Comparison of ENCODE assay signal across 8 cellular contexts in genomic region chr17:45092932-45093430, GRCh38. TPM values are rescaled to one million over a fixed set of nuclear protein-coding genes. Genes with fewer than 3 reads are reported as not detected.
A peak's percentile ranks its signal among the peaks of the same experiment; 100 is the strongest.
DNase-seq lines count a peak whose midpoint lies in the region; ATAC-seq, FAIRE-seq and TF ChIP-seq lines count a peak whose summit lies in the region.

No MANE protein-coding gene starts in this region.

- no peak for FAIRE-seq in kidney (lab: Jason Lieb, UNC)

- DNase-seq in HK-2 (ENCODE audit: unreplicated experiment) (peak; percentile 86), MCF 10A (ENCODE audit: unreplicated experiment) (peak; percentile 96), kidney (peak; percentile 93), T-helper 2 cell (no peak), GM13977 (ENCODE audit: low spot score) (no peak), NCI-H510A treated with DMSO at 0.1 percent for 48 hours (lab: John Stamatoyannopoulos, UW) (no peak)
- DNase-seq in naive thymus-derived CD8-positive, alpha-beta T cell: no peak

- intact Hi-C loops in MCF 10A (cut with micrococcal nuclease): loop anchor here (10.0 kb wide), 1 partner anchor 188 kb away; a partner anchor contains a TSS
- intact Hi-C loops in kidney (cut with DNase I): no loop called here

- ATAC-seq in naive thymus-derived CD8-positive, alpha-beta T cell: no peak

- H3K36me3 Mint-ChIP-seq in MCF 10A (ENCODE audit: insufficient read depth, unreplicated experiment): peaks cover 83% of the 10 kb centered on the region
- peaks cover 0 to 85% (median 24%) of the 10 kb centered on the region in 3 donors for H3K36me3 Mint-ChIP-seq in naive thymus-derived CD8-positive, alpha-beta T cell

- peak overlapping the region; percentile 44 for H3K4me3 Mint-ChIP-seq in MCF 10A (ENCODE audit: unreplicated experiment)
- H3K4me3 Mint-ChIP-seq in naive thymus-derived CD8-positive, alpha-beta T cell: no peak overlapping the region

- POLR2A ChIA-PET in MCF 10A (lab: Yijun Ruan, JAX): interaction anchor here (0.6 to 2.7 kb wide), 15 partner anchors 10 to 194 kb away, joined by 3 to 21 read pairs (median 5); partner anchors contain the start of genes DCAKD, EFTUD2, HEXIM1 and NMT1
- POLR2A ChIA-PET in naive thymus-derived CD8-positive, alpha-beta T cell (lab: Charles Lee): no interaction called here

- TF ChIP-seq CTCF in MCF 10A (IDR thresholded peaks at IDR 0.05; ENCODE audit: unreplicated experiment) (no peak), kidney (IDR thresholded peaks at IDR 0.05; ENCODE audit: borderline replicate concordance, extremely low read depth, insufficient read depth) (no peak), GM13977 (IDR thresholded peaks at IDR 0.05; ENCODE audit: extremely low read depth, insufficient read depth, missing control alignments) (no peak)

- H3K9me3 Mint-ChIP-seq in MCF 10A (ENCODE audit: unreplicated experiment): no peaks in the 10 kb centered on the region
- H3K9me3 Mint-ChIP-seq in naive thymus-derived CD8-positive, alpha-beta T cell: no peaks in the 10 kb centered on the region

- H3K27ac Mint-ChIP-seq in MCF 10A (ENCODE audit: low read depth, unreplicated experiment): peak overlapping the region; percentile 98
- H3K27ac Mint-ChIP-seq in naive thymus-derived CD8-positive, alpha-beta T cell: peak overlapping the region in 2 of 10 donors; percentile 4 to 7

- H3K4me1 ChIP-seq in kidney (ENCODE audit: control insufficient read depth in 1 of 2, insufficient read depth in 1 of 2, low read depth in 1 of 2, low read length in 2 of 2): peaks cover 8 to 31% of the 10 kb centered on the region in 2 donors
- peaks cover 38% of the 10 kb centered on the region for H3K4me1 ChIP-seq in stomach smooth muscle (ENCODE audit: control insufficient read depth, insufficient read depth, low read length)

- in situ Hi-C loops in GM13977 (cut with MboI; ENCODE audit: low pct_unique_long_range_greater_than_20kb, low sequenced_read_pairs, unreplicated experiment): no loop called here

- peak overlapping the region; percentile 68 to 79 for H3K27ac ChIP-seq in kidney (ENCODE audit: low read depth in 2 of 2, low read length in 2 of 2)
- H3K27ac ChIP-seq in stomach smooth muscle (ENCODE audit: low read length): peak overlapping the region; percentile 95

- H3K36me3 ChIP-seq in kidney (ENCODE audit: control insufficient read depth in 1 of 2, insufficient read depth in 2 of 2, low read length in 2 of 2) (peaks cover 42 to 69% of the 10 kb centered on the region in 2 donors), stomach smooth muscle (ENCODE audit: control insufficient read depth in 2 of 2, insufficient read depth in 2 of 2, low read length in 2 of 2) (peaks cover 40 to 41% of the 10 kb centered on the region in 2 donors)

- no peak overlapping the region for H3K9ac ChIP-seq in kidney (ENCODE audit: low read length in 2 of 2)
- peak overlapping the region; percentile 63 to 80 for H3K9ac ChIP-seq in stomach smooth muscle (ENCODE audit: low read length in 2 of 2)

- no peaks in the 10 kb centered on the region for H3K27me3 ChIP-seq in stomach smooth muscle (ENCODE audit: control insufficient read depth in 1 of 2, insufficient read depth in 2 of 2, low read length in 2 of 2)

- no peak overlapping the region for H3K4me3 ChIP-seq in kidney (ENCODE audit: low read length in 2 of 2)
- H3K4me3 ChIP-seq in stomach smooth muscle (ENCODE audit: low read length in 2 of 2): peak overlapping the region in 1 of 2 donors; percentile 49

- no TSS peak for BruUV-seq in MCF 10A (replicated peaks; lab: Mats Ljungman, UMichigan)

- CTCF ChIA-PET in MCF 10A (lab: Yijun Ruan, JAX): interaction anchor here (0.6 to 8.1 kb wide), 5 partner anchors 44 to 173 kb away, joined by 3 to 67 read pairs (median 5); partner anchors contain the start of gene HEXIM1

- peaks cover 25% of the 10 kb centered on the region for H3K4me1 Mint-ChIP-seq in MCF 10A (ENCODE audit: insufficient read depth, unreplicated experiment)
- H3K4me1 Mint-ChIP-seq in naive thymus-derived CD8-positive, alpha-beta T cell: peaks cover 0 to 7% (median 0%) of the 10 kb centered on the region in 4 donors

- H3K9me3 ChIP-seq in kidney (ENCODE audit: control insufficient read depth in 1 of 2, low read length in 2 of 2) (no peaks in the 10 kb centered on the region), stomach smooth muscle (ENCODE audit: control insufficient read depth in 2 of 2, low read length in 2 of 2) (no peaks in the 10 kb centered on the region)

- H3K27me3 Mint-ChIP-seq in MCF 10A (ENCODE audit: insufficient read depth, unreplicated experiment): no peaks in the 10 kb centered on the region
- no peaks in the 10 kb centered on the region for H3K27me3 Mint-ChIP-seq in naive thymus-derived CD8-positive, alpha-beta T cell

RNA-seq across cellular contexts. Expression of gene NMT1, which starts 31.9 kb away (rescaled TPM):
- 85.3 and 89.7 TPM in 2 replicates for total RNA-seq in MCF 10A (2022)
- 98.5 TPM for total RNA-seq in kidney
- 72.3 TPM for polyA plus RNA-seq in kidney (ENCODE audit: insufficient read depth, low read depth, low replicate concordance)
- total RNA-seq in naive thymus-derived CD8-positive, alpha-beta T cell: 100 to 1,000 TPM; 130 to 139 TPM
- polyA plus RNA-seq in naive thymus-derived CD8-positive, alpha-beta T cell: 10 to 100 TPM; 55.2 to 70.8 (median 65.0) TPM

RNA-seq across cellular contexts. Expression of gene PLCD3, which starts 39.3 kb away (rescaled TPM):
- total RNA-seq in MCF 10A (2022) (54.5 and 69.7 TPM in 2 replicates), kidney (111 TPM)
- polyA plus RNA-seq in kidney (ENCODE audit: insufficient read depth, low read depth, low replicate concordance): 14.8 TPM
- total RNA-seq in naive thymus-derived CD8-positive, alpha-beta T cell: 1 to 10 TPM; 1.6 to 4.0 TPM
- under 1 TPM; 0.35 to 0.65 (median 0.56) TPM for polyA plus RNA-seq in naive thymus-derived CD8-positive, alpha-beta T cell

RNA-seq across cellular contexts. Expression of gene DCAKD, which starts 41.5 kb away (rescaled TPM):
- total RNA-seq in MCF 10A (2022) (23.1 and 23.3 TPM in 2 replicates), kidney (34.9 TPM)
- 27.5 TPM for polyA plus RNA-seq in kidney (ENCODE audit: insufficient read depth, low read depth, low replicate concordance)
- 10 to 100 TPM; 36.1 to 37.9 TPM for total RNA-seq in naive thymus-derived CD8-positive, alpha-beta T cell
- 10 to 100 TPM; 13.1 to 16.1 (median 16.0) TPM for polyA plus RNA-seq in naive thymus-derived CD8-positive, alpha-beta T cell

RNA-seq across cellular contexts. Expression of gene ACBD4, which starts 42.5 kb away (rescaled TPM):
- total RNA-seq in MCF 10A (2022) (7.2 and 7.8 TPM in 2 replicates), kidney (19.2 TPM)
- 46.3 TPM for polyA plus RNA-seq in kidney (ENCODE audit: insufficient read depth, low read depth, low replicate concordance)
- total RNA-seq in naive thymus-derived CD8-positive, alpha-beta T cell: 10 to 100 TPM; 39.4 to 48.5 TPM
- 10 to 100 TPM; 10.5 to 17.4 (median 11.7) TPM for polyA plus RNA-seq in naive thymus-derived CD8-positive, alpha-beta T cell

RNA-seq across cellular contexts. Expression of gene HEXIM1, which starts 55.3 kb away (rescaled TPM):
- total RNA-seq in MCF 10A (2022): 22.5 and 26.7 TPM in 2 replicates
- 34.7 TPM for total RNA-seq in kidney
- 25.0 TPM for polyA plus RNA-seq in kidney (ENCODE audit: insufficient read depth, low read depth, low replicate concordance)
- 10 to 100 TPM; 34.3 to 35.1 TPM for total RNA-seq in naive thymus-derived CD8-positive, alpha-beta T cell
- polyA plus RNA-seq in naive thymus-derived CD8-positive, alpha-beta T cell: 1 to 10 TPM; 4.9 to 6.8 (median 5.4) TPM

Comparison
In these comparisons a context has a peak if more than half of its experiments do, and no peak if none do; other contexts are left out.
1. DNase-seq: peak in HK-2 (single experiment), MCF 10A (single experiment) and kidney (single experiment); none in naive thymus-derived CD8-positive, alpha-beta T cell (0 of 10), T-helper 2 cell (0 of 5), GM13977 (single experiment) and NCI-H510A treated with DMSO at 0.1 percent for 48 hours (single experiment).
2. H3K9ac ChIP-seq: peak in stomach smooth muscle (2 of 2); none in kidney (0 of 2).
3. RNA of gene PLCD3, which starts 39.3 kb away (total RNA-seq): 111 TPM in kidney (single experiment) and 54.5 to 69.7 TPM in MCF 10A; 1.6 to 4.0 TPM in naive thymus-derived CD8-positive, alpha-beta T cell; every median in the first group is over 10 times any median in the second.